In the genomic region with DNA sequence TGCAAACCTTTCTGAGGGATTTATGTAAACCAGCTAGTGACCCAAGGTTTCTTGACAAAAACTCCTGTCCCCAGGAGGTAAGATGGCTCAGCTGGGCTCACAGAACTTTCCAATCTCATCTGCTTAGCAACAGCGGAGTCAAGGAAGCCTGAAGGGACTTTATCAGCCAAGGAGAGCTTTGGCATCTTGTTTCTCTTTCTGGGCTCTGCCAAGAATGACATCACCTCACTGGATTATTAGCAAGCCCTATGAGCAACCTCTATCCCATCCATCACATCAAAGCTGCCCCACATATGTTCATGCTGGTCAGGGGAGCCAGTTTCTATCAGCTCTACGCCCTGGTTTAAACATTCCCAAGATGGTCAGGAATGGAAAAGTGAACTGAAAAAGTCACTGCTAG, we compare ENCODE assay signal across 14 cellular contexts.
A peak's percentile ranks its signal among the peaks of the same experiment; 100 is the strongest.
DNase-seq lines count a peak whose midpoint lies in the region; ATAC-seq, FAIRE-seq and TF ChIP-seq lines count a peak whose summit lies in the region.
"Had no signal": no experiment of that assay in that cellular context is flagged by ENCODE, and none has a peak within 500 bp of the region (broad histone marks: within the 10 kb centered on the region; RNA-seq: fewer than 3 reads in every experiment).

No MANE protein-coding gene starts in this region.

- no peak overlapping the region for H3K4me2 ChIP-seq in keratinocyte (ENCODE audit: control insufficient read depth, extremely low read depth, insufficient read depth, low read depth, low read length)

- no peaks in the 10 kb centered on the region for H3K79me2 ChIP-seq in keratinocyte (ENCODE audit: control insufficient read depth, insufficient read depth, low read length)

- no peak for ATAC-seq in HG02973 (IDR thresholded peaks at IDR 0.05; ENCODE audit: unreplicated experiment)

- H3K36me3 Mint-ChIP-seq in brain, result no peaks in the 10 kb centered on the region

- H3K27ac Mint-ChIP-seq in brain, result peak overlapping the region; percentile 64 to 87 (median 84)

- peak overlapping the region in 1 of 5 experiments; percentile 41 for H3K4me3 Mint-ChIP-seq in brain

- no peaks in the 10 kb centered on the region for H3K9me1 ChIP-seq in keratinocyte (ENCODE audit: control insufficient read depth, extremely low read depth, insufficient read depth, low read length)

- H3K4me3 ChIP-seq in keratinocyte (ENCODE audit: control insufficient read depth in 2 of 3, extremely low read depth in 1 of 3, insufficient read depth in 2 of 3, low read depth in 1 of 3, low read length in 3 of 3), result no peak overlapping the region
- H3K4me3 ChIP-seq: transverse colon had no signal

- peaks cover 40% of the 10 kb centered on the region for H3K4me1 Mint-ChIP-seq in brain

- no peaks in the 10 kb centered on the region for H3K9me3 ChIP-seq in keratinocyte (ENCODE audit: control insufficient read depth, low read depth, low read length)
- H3K9me3 ChIP-seq: transverse colon had no signal

- no peaks in the 10 kb centered on the region for H3K36me3 ChIP-seq in keratinocyte (ENCODE audit: control insufficient read depth in 2 of 2, extremely low read depth in 1 of 2, insufficient read depth in 2 of 2, low read length in 2 of 2)
- H3K36me3 ChIP-seq: transverse colon had no signal

- peaks cover 4% of the 10 kb centered on the region for H3K27me3 ChIP-seq in keratinocyte (ENCODE audit: control insufficient read depth, extremely low read depth, insufficient read depth, low read length)
- H3K27me3 ChIP-seq: transverse colon had no signal

- dilution Hi-C loops in keratinocyte (cut with MboI; ENCODE audit: extremely low pct_ligation_motif_present, low sequenced_read_pairs), result no loop called here

- no peak overlapping the region for H2AFZ ChIP-seq in keratinocyte (ENCODE audit: control insufficient read depth, low read length)

- no peak overlapping the region for H3K27ac ChIP-seq in keratinocyte (ENCODE audit: control insufficient read depth, insufficient read depth, low read length)
- H3K27ac ChIP-seq: transverse colon had no signal

- peak; percentile 43 for FAIRE-seq in keratinocyte (lab: Jason Lieb, UNC)

- H4K20me1 ChIP-seq in keratinocyte (ENCODE audit: control insufficient read depth, extremely low read depth, insufficient read depth, low read length), result no peaks in the 10 kb centered on the region

- no peak overlapping the region for H3K9ac ChIP-seq in keratinocyte (ENCODE audit: control insufficient read depth, extremely low read depth, insufficient read depth, low read length)

- DNase-seq in A172 (ENCODE audit: low spot score), result peak; percentile 96
- peak; percentile 86 for DNase-seq in HCEC 1CT
- no peak for DNase-seq in keratinocyte (ENCODE audit: low read depth, low spot score)
- DNase-seq in NCI-H2227 treated with DMSO at 0.1 percent for 48 hours (lab: John Stamatoyannopoulos, UW), result no peak
- no peak for DNase-seq in GM10266 (ENCODE audit: extremely low spot score)
- DNase-seq in stimulated activated naive CD4-positive, alpha-beta T cell treated with Interleukin-2 at 50 U/mL for 16 hours (lab: John Stamatoyannopoulos, UW), result no peak
- DNase-seq: activated gamma-delta T cell treated with Interleukin-2 at 50 U/mL for 16 hours; effector CD4-positive, alpha-beta T cell; NCI-H187 treated with DMSO at 0.1 percent for 48 hours; occipital lobe; SHP77 treated with DMSO at 0.1 percent for 48 hours; transverse colon had no signal

- H3K27me3 Mint-ChIP-seq in brain, result peaks cover 4% of the 10 kb centered on the region

- H3K9me3 Mint-ChIP-seq in brain, result peaks cover 0 to 4% (median 0%) of the 10 kb centered on the region in 5 experiments

- peaks cover 8% of the 10 kb centered on the region for H3K4me1 ChIP-seq in keratinocyte (ENCODE audit: control insufficient read depth, extremely low read depth, insufficient read depth, low read length)
- H3K4me1 ChIP-seq: transverse colon had no signal

- TF ChIP-seq CTCF in brain (conservative IDR thresholded peaks at IDR 0.05) (no peak), keratinocyte (optimal IDR thresholded peaks at IDR 0.05 in 1 of 3, IDR thresholded peaks at IDR 0.05 in 1 of 3, conservative IDR thresholded peaks at IDR 0.05 in 1 of 3; ENCODE audit: extremely low read depth in 1 of 3, insufficient read depth in 2 of 3, low read length in 3 of 3) (no peak), GM10266 (IDR thresholded peaks at IDR 0.05; ENCODE audit: control insufficient read depth, insufficient read depth, low read depth, missing control alignments) (no peak)

Comparison
In these comparisons a context has a peak if more than half of its experiments do, and no peak if none do; other contexts are left out.
1. DNase-seq: peak in A172 (single experiment) and HCEC 1CT (single experiment); none in keratinocyte (single experiment), NCI-H2227 treated with DMSO at 0.1 percent for 48 hours (single experiment), GM10266 (single experiment) and stimulated activated naive CD4-positive, alpha-beta T cell treated with Interleukin-2 at 50 U/mL for 16 hours (single experiment).